ENCODE assay signal across 8 cellular contexts in the genomic region with DNA sequence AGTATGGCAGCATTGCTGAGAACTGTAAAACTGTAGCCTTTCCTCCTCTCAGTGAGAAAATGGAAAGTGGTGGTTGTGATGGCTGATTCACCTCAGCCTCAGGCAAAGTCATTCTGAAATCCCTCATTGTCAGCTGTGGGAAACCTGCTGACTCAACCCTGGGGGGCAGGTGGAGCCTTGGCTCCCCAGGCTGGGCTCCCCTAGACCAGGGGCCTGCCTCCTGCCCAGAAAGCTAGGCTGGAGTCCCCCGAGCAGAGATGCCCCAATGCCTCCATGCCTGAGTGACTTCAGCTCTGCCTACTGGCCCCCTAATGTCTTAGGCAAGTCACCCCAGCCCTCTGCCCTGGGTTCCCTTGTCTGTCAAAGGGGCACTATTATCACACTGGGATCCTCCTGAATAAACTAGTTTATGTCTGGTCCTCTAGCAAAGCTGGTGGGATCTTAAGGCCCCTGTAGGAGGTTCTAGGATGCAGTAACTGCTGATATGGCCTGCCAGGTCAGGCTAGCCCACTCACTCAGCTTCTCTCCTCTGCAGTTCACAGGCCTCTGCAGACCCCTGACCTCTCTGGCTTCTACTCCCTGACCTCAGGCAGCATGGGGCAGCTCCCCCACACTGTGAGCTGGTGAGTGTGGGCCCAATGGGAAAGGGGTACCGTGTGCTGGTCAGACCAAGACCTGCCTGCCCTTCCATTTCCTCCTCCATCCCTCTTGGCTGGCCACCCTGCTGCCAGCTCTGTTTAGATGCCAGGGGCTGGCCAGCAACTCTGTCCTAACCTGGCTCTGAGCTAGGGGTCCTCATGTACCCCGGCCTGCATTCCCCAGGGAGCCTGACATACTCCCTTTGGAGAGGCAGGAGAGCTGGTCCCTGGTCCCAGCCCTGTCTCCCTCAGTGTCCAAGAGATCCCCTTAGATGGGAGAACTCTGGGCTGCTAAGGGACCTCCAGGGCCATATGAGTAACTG. TPM values are rescaled to one million over a fixed set of nuclear protein-coding genes. Genes with fewer than 3 reads are reported as not detected.
A peak's percentile ranks its signal among the peaks of the same experiment; 100 is the strongest.
DNase-seq lines count a peak whose midpoint lies in the region; ATAC-seq and TF ChIP-seq lines count a peak whose summit lies in the region.

No MANE protein-coding gene starts in this region.

- H3K9me3 ChIP-seq in breast epithelium: no peaks in the 10 kb centered on the region

- in situ Hi-C loops in SK-MEL-5 (cut with HindIII; ENCODE audit: low pct_unique_long_range_greater_than_20kb, low sequenced_read_pairs): no loop called here

- intact Hi-C loops in breast epithelium (cut with DNase I; ENCODE audit: low total_unique reads): loop anchor here (5.0 to 10.0 kb wide), 2 partner anchors 94 to 796 kb away; no protein-coding TSS in a partner anchor

- ATAC-seq in GM18499 (IDR thresholded peaks at IDR 0.05; ENCODE audit: insufficient read depth, unreplicated experiment) (peak; percentile 62), HG02571 (IDR thresholded peaks at IDR 0.05; ENCODE audit: unreplicated experiment) (peak; percentile 70), esophagus mucosa (no peak)

- H3K27ac ChIP-seq in breast epithelium: peak overlapping the region; percentile 29 to 33

- H3K4me3 ChIP-seq in breast epithelium: no peak overlapping the region

- no peak for TF ChIP-seq POLR2A in breast epithelium (IDR thresholded peaks at IDR 0.05)

- H3K36me3 ChIP-seq in breast epithelium: no peaks in the 10 kb centered on the region

- DNase-seq in SK-MEL-5 (ENCODE audit: low read depth, low spot score) (peak; percentile 43), breast epithelium (ENCODE audit: low spot score in 2 of 2) (peak; percentile 16 to 43), NCI-H82 treated with DMSO at 0.1 percent for 48 hours (lab: John Stamatoyannopoulos, UW; ENCODE audit: unreplicated experiment) (no peak), middle frontal gyrus (ENCODE audit: extremely low spot score, low spot score) (no peak)
- DNase-seq in stimulated activated CD4-positive, alpha-beta T cell treated with anti-CD3 and anti-CD28 coated beads, Interleukin-1b, Interleukin-23, amount 100 ng/mL, for 24 hours (ENCODE audit: low read depth in 4 of 4, low spot score in 1 of 4): peak in 3 of 4 experiments; percentile 52 to 67 (median 55)

- H3K27me3 ChIP-seq in breast epithelium: no peaks in the 10 kb centered on the region

- peaks cover 2 to 6% of the 10 kb centered on the region in 2 donors for H3K4me1 ChIP-seq in breast epithelium

- no peak for TF ChIP-seq CTCF in breast epithelium (IDR thresholded peaks at IDR 0.05)

RNA-seq across cellular contexts. Expression of a gene that starts 24.2 kb away (rescaled TPM):
- 3.1 and 4.7 TPM in 2 replicates for total RNA-seq in SK-MEL-5 (2014; rRNA removed; shearing (Covaris generic))
- polyA plus RNA-seq in SK-MEL-5 (2015; cell fraction: cytosol; rRNA removed): 21.5 and 25.9 TPM in 2 replicates
- polyA plus RNA-seq in SK-MEL-5 (2015; cell fraction: nucleus; rRNA removed): 5.0 and 8.1 TPM in 2 replicates
- total RNA-seq in breast epithelium (1 to 10 TPM; 2.1 to 8.0 (median 6.6) TPM), esophagus mucosa (4.6 TPM)

RNA-seq across cellular contexts. Expression of a gene that starts 38.1 kb away (rescaled TPM):
- total RNA-seq in SK-MEL-5 (2014; rRNA removed; shearing (Covaris generic)): 311 and 315 TPM in 2 replicates
- 534 and 551 TPM in 2 replicates for polyA plus RNA-seq in SK-MEL-5 (2015; cell fraction: cytosol; rRNA removed)
- polyA plus RNA-seq in SK-MEL-5 (2015; cell fraction: nucleus; rRNA removed): 203 and 244 TPM in 2 replicates
- total RNA-seq in breast epithelium (100 to 1,000 TPM; 158 to 291 (median 259) TPM), esophagus mucosa (206 TPM)

Comparison
In these comparisons a context has a peak if more than half of its experiments do, and no peak if none do; other contexts are left out.
1. DNase-seq: peak in SK-MEL-5 (single experiment), breast epithelium (2 of 2) and stimulated activated CD4-positive, alpha-beta T cell treated with anti-CD3 and anti-CD28 coated beads, Interleukin-1b, Interleukin-23, amount 100 ng/mL, for 24 hours (3 of 4); none in NCI-H82 treated with DMSO at 0.1 percent for 48 hours (single experiment) and middle frontal gyrus (single experiment).